1 cellular context compared by ENCODE assay signal in genomic region chr1:54327386-54328116, GRCh38.
TF ChIP-seq lines count a peak whose summit lies in the region.

No MANE protein-coding gene starts in this region.

TF ChIP-seq in WTC11, 78 proteins besides CTCF, POLR2A, EP300 and RAD21 (continued from another document):
- TF ChIP-seq ZNF396 (CRISPR knock-in tag; IDR thresholded peaks at IDR 0.05; ENCODE audit: borderline replicate concordance), result no peak
- no peak for TF ChIP-seq ELF4 (CRISPR knock-in tag; IDR thresholded peaks at IDR 0.05; ENCODE audit: low read depth)
- TF ChIP-seq TEAD1 (CRISPR knock-in tag; IDR thresholded peaks at IDR 0.05), result 0 out of 2 replicates have a peak, but pooled peaks have one; percentile 24
- no peak for TF ChIP-seq E2F5 (CRISPR knock-in tag; IDR thresholded peaks at IDR 0.05)
- no peak for TF ChIP-seq NR3C1 (CRISPR knock-in tag; conservative IDR thresholded peaks at IDR 0.05; ENCODE audit: low read depth)
- no peak for TF ChIP-seq ZBTB21 (CRISPR knock-in tag; IDR thresholded peaks at IDR 0.05; ENCODE audit: borderline replicate concordance)
- TF ChIP-seq FOXK1 (CRISPR knock-in tag; IDR thresholded peaks at IDR 0.05), result no peak
- TF ChIP-seq ZBTB43 (CRISPR knock-in tag; IDR thresholded peaks at IDR 0.05), result no peak
- no peak for TF ChIP-seq PRDM15 (CRISPR knock-in tag; IDR thresholded peaks at IDR 0.05)
- no peak for TF ChIP-seq ZNF281 (CRISPR knock-in tag; IDR thresholded peaks at IDR 0.05)
- no peak for TF ChIP-seq ZNF512 (CRISPR knock-in tag; IDR thresholded peaks at IDR 0.05; ENCODE audit: borderline replicate concordance)
- no peak for TF ChIP-seq JUN (CRISPR knock-in tag; IDR thresholded peaks at IDR 0.05)
- no peak for TF ChIP-seq ZNF416 (CRISPR knock-in tag; IDR thresholded peaks at IDR 0.05)
- no peak for TF ChIP-seq PRRX2 (CRISPR knock-in tag; IDR thresholded peaks at IDR 0.05)
- TF ChIP-seq TCF7 (CRISPR knock-in tag; IDR thresholded peaks at IDR 0.05; ENCODE audit: low read depth), result no peak
- TF ChIP-seq GABPB1 (CRISPR knock-in tag; IDR thresholded peaks at IDR 0.05), result no peak
